ENCODE assay signal across 13 cellular contexts in genomic region chr10:2986341-2986933, GRCh38.
DNase-seq lines count a peak whose midpoint lies in the region; ATAC-seq, FAIRE-seq and TF ChIP-seq lines count a peak whose summit lies in the region.
"Had no signal": no experiment of that assay in that cellular context is flagged by ENCODE, and none has a peak within 500 bp of the region (broad histone marks: within the 10 kb centered on the region; RNA-seq: fewer than 3 reads in every experiment).

No MANE protein-coding gene starts in this region.

- no peak for FAIRE-seq in A549 (lab: Jason Lieb, UNC)

- no peak for TF ChIP-seq POLR2A in A549 (IDR thresholded peaks at IDR 0.05; ENCODE audit: low read length)
- TF ChIP-seq POLR2A in HCT116 (IDR thresholded peaks at IDR 0.05; ENCODE audit: borderline replicate concordance, extremely low read depth, insufficient read depth, insufficient read length): no peak

- H4K20me1 ChIP-seq in HCT116 (ENCODE audit: insufficient read depth): no peaks in the 10 kb centered on the region

- H3K4me1 ChIP-seq in A549: peaks cover 9% of the 10 kb centered on the region
- peaks cover 16 to 26% of the 10 kb centered on the region in 2 experiments for H3K4me1 ChIP-seq in HCT116 (ENCODE audit: control insufficient read depth in 1 of 2, insufficient read depth in 2 of 2, low read length in 2 of 2)
- H3K4me1 ChIP-seq: parathyroid adenoma had no signal

- CTCF ChIA-PET in A549 (lab: Yijun Ruan, JAX): interaction anchor here (0.8 to 1.1 kb wide), 2 partner anchors 9 to 58 kb away, joined by 4 read pairs; no protein-coding TSS in a partner anchor
- CTCF ChIA-PET in HCT116 (lab: Charles Lee): interaction anchor here (1.0 to 3.4 kb wide), 3 partner anchors 10 to 58 kb away, joined by 4 to 15 read pairs (median 7); no protein-coding TSS in a partner anchor

- H3K27me3 ChIP-seq in HCT116 (ENCODE audit: insufficient read depth, low read length): no peaks in the 10 kb centered on the region

- RAD21 ChIA-PET in HCT116 (lab: Charles Lee; ENCODE audit: low non-redundant PET in 1 of 2, low total read pairs in 2 of 2, uncharacterized antibody in 2 of 2, unreplicated experiment in 2 of 2): no interaction called here

- WGBS in A549 (ENCODE audit: missing lambda C conversion rate): 87% methylated on average over 12 of the region's 12 CpGs

- no peaks in the 10 kb centered on the region for H3K79me2 ChIP-seq in HCT116 (ENCODE audit: insufficient read depth, low read length)
- H3K79me2 ChIP-seq: parathyroid adenoma had no signal

- POLR2A ChIA-PET in A549 (lab: Yijun Ruan, JAX): no interaction called here
- POLR2A ChIA-PET in HCT116 (lab: Charles Lee): no interaction called here

- intact Hi-C loops in HCT116 (cut with micrococcal nuclease): no loop called here

- H3K4me3 ChIP-seq in A549 (no peak overlapping the region), HCT116 (replicated peaks in 1 of 2; ENCODE audit: low read depth in 1 of 2, low read length in 2 of 2) (peak overlapping the region; percentile 41 to 63)
- H3K4me3 ChIP-seq: tibial artery had no signal

- no peak for TF ChIP-seq CTCF in A549 (IDR thresholded peaks at IDR 0.05)
- TF ChIP-seq CTCF in HCT116 (IDR thresholded peaks at IDR 0.05 in 2 of 3, conservative IDR thresholded peaks at IDR 0.05 in 1 of 3; ENCODE audit: borderline replicate concordance in 1 of 3, insufficient read depth in 1 of 3, low read depth in 2 of 3, low read length in 2 of 3): no peak

- H3K9ac ChIP-seq in HCT116 (ENCODE audit: low read length): peak overlapping the region; percentile 52
- H3K9ac ChIP-seq: parathyroid adenoma had no signal

- no peak for TF ChIP-seq EP300 in A549 (IDR thresholded peaks at IDR 0.05)

- no peak overlapping the region; a peak in 1 of 6 replicates for H3K27ac ChIP-seq in A549
- H3K27ac ChIP-seq in HCT116 (ENCODE audit: low read depth, low read length): peak overlapping the region; percentile 45; the same call in 1 of the 2 replicates
- H3K27ac ChIP-seq: parathyroid adenoma, tibial artery had no signal

- DNase-seq in A549 (ENCODE audit: low read depth in 1 of 2, low spot score in 1 of 2) (no peak), HCT116 (ENCODE audit: low read depth, low spot score) (no peak), NOMO-1 treated with dmso at 0.1 percent for 144 hours (lab: John Stamatoyannopoulos, UW; ENCODE audit: unreplicated experiment) (peak; percentile 48), kidney tubule cell (ENCODE audit: low spot score) (peak; percentile 37)
- DNase-seq: activated CD8-positive, alpha-beta T cell treated with anti-CD3 and anti-CD28 coated beads for 36 hours; amniotic stem cell; NCI-H1048; tibial artery had no signal

- H3K4me2 ChIP-seq in A549 (peak overlapping the region; percentile 54), HCT116 (ENCODE audit: low read length) (peak overlapping the region; percentile 83)

- BruUV-seq in HCT116 (replicated peaks; lab: Mats Ljungman, UMichigan): TSS peak; percentile 67

- no peaks in the 10 kb centered on the region for H3K36me3 ChIP-seq in HCT116 (ENCODE audit: control insufficient read depth in 1 of 2, insufficient read depth in 2 of 2, low read length in 2 of 2)
- H3K36me3 ChIP-seq: tibial artery had no signal

- peak overlapping the region; percentile 9 for H2AFZ ChIP-seq in HCT116 (ENCODE audit: low read depth, low read length, poor library complexity, severe bottlenecking)
- H2AFZ ChIP-seq: parathyroid adenoma had no signal

- ATAC-seq in A549: no peak
- no peak for ATAC-seq in HCT116
- ATAC-seq in GM21528 (IDR thresholded peaks at IDR 0.05; ENCODE audit: low FRiP score, unreplicated experiment): no peak
- ATAC-seq in GM18873 (IDR thresholded peaks at IDR 0.05; ENCODE audit: low FRiP score, unreplicated experiment): no peak
- ATAC-seq in HG03280 (IDR thresholded peaks at IDR 0.05; ENCODE audit: unreplicated experiment): no peak
- ATAC-seq in HG03196 (IDR thresholded peaks at IDR 0.05; ENCODE audit: unreplicated experiment): no peak
- ATAC-seq: activated CD8-positive, alpha-beta T cell treated with anti-CD3 and anti-CD28 coated beads for 36 hours had no signal

- 0 out of 3 replicates have a peak, but pooled peaks cover 6% of the 10 kb centered on the region for H3K9me3 ChIP-seq in A549
- H3K9me3 ChIP-seq in HCT116 (ENCODE audit: control insufficient read depth in 1 of 2, insufficient read depth in 1 of 2, low read depth in 1 of 2, low read length in 2 of 2): no peaks in the 10 kb centered on the region

- H3K9me2 ChIP-seq in HCT116 (ENCODE audit: insufficient read depth): no peaks in the 10 kb centered on the region

- no peak for TF ChIP-seq RAD21 in A549 (conservative IDR thresholded peaks at IDR 0.05 in 1 of 2, IDR thresholded peaks at IDR 0.05 in 1 of 2)
- TF ChIP-seq RAD21 in HCT116 (IDR thresholded peaks at IDR 0.05; ENCODE audit: low read depth): no peak

TF ChIP-seq in A549, 52 proteins besides CTCF, POLR2A, EP300 and RAD21 (continues in another document):
- TF ChIP-seq BHLHE40 (IDR thresholded peaks at IDR 0.05; ENCODE audit: low read depth, low read length) (no peak), CBX8 (IDR thresholded peaks at IDR 0.05) (no peak), HES2 (IDR thresholded peaks at IDR 0.05) (no peak), BCL3 (IDR thresholded peaks at IDR 0.05) (no peak), PHF8 (IDR thresholded peaks at IDR 0.05; ENCODE audit: borderline replicate concordance, low read depth) (no peak), CHD4 (IDR thresholded peaks at IDR 0.05; ENCODE audit: borderline replicate concordance) (no peak), JUNB (IDR thresholded peaks at IDR 0.05) (no peak), FOSL2 (IDR thresholded peaks at IDR 0.05) (no peak), FOSL2 (CRISPR knock-in tag; IDR thresholded peaks at IDR 0.05) (no peak), ATOH8 (CRISPR knock-in tag; IDR thresholded peaks at IDR 0.05; ENCODE audit: low read depth) (no peak)

TF ChIP-seq in HCT116, 20 proteins besides CTCF, POLR2A, EP300 and RAD21 (continues in another document):
- TF ChIP-seq EGR1 (IDR thresholded peaks at IDR 0.05; ENCODE audit: low read depth): no peak
- TF ChIP-seq REST (IDR thresholded peaks at IDR 0.05; ENCODE audit: low read depth): no peak
- no peak for TF ChIP-seq EZH2phosphoT487 (IDR thresholded peaks at IDR 0.05; ENCODE audit: borderline replicate concordance)
- no peak for TF ChIP-seq POLR2AphosphoS5 (IDR thresholded peaks at IDR 0.05; ENCODE audit: low read depth, low read length)
- TF ChIP-seq ZBTB33 (IDR thresholded peaks at IDR 0.05; ENCODE audit: extremely low read depth, insufficient replicate concordance, low read length): no peak
- TF ChIP-seq CBX3 (IDR thresholded peaks at IDR 0.05; ENCODE audit: low read depth): no peak
- TF ChIP-seq FOSL1 (IDR thresholded peaks at IDR 0.05; ENCODE audit: low read depth): no peak
- no peak for TF ChIP-seq SRF (IDR thresholded peaks at IDR 0.05; ENCODE audit: low read depth)
- TF ChIP-seq SIN3A (IDR thresholded peaks at IDR 0.05; ENCODE audit: low read depth): no peak
- TF ChIP-seq MAX (IDR thresholded peaks at IDR 0.05): no peak
- no peak for TF ChIP-seq CEBPB (IDR thresholded peaks at IDR 0.05; ENCODE audit: low read depth)
- TF ChIP-seq SP1 (IDR thresholded peaks at IDR 0.05; ENCODE audit: low read depth): no peak
- TF ChIP-seq TCF7L2 (IDR thresholded peaks at IDR 0.05; ENCODE audit: borderline replicate concordance, extremely low read depth, insufficient read depth, insufficient read length): no peak
- TF ChIP-seq JUND (IDR thresholded peaks at IDR 0.05): no peak
- no peak for TF ChIP-seq ZNF274 (IDR thresholded peaks at IDR 0.05; ENCODE audit: low read depth, low read length)
- TF ChIP-seq EZH2 (IDR thresholded peaks at IDR 0.05): no peak

Comparison
In these comparisons a context has a peak if more than half of its experiments do, and no peak if none do; other contexts are left out.
1. DNase-seq: peak in NOMO-1 treated with dmso at 0.1 percent for 144 hours (single experiment) and kidney tubule cell (single experiment); none in A549 (0 of 2) and HCT116 (single experiment).